In genomic region chr11:96191752-96192151, GRCh38 we compare ENCODE assay signal across 19 cellular contexts.
"Had no signal": no experiment of that assay in that cellular context is flagged by ENCODE, and none has a peak within 500 bp of the region (broad histone marks: within the 10 kb centered on the region; RNA-seq: fewer than 3 reads in every experiment).

No MANE protein-coding gene starts in this region.

- H3K9me3 ChIP-seq: ovary, suprapubic skin had no signal

- H3K4me3 Mint-ChIP-seq: activated CD4-positive, alpha-beta memory T cell treated with anti-CD3 and anti-CD28 coated beads for 36 hours; dendritic cell treated with granulocyte-macrophage colony-stimulating factor and Interleukin-4, amounts not matched to agents 40 ng/mL and 50 ng/mL, for 4 days; neural crest cell; stimulated activated naive CD8-positive, alpha-beta T cell treated with anti-CD3 and anti-CD28 coated beads, Interleukin-15, Interleukin-2, amounts not matched to agents 100 ng/mL and 50 ng/mL, for 24 hours; type B pancreatic cell had no signal

- H3K27me3 ChIP-seq: brain microvascular endothelial cell, ovary, suprapubic skin had no signal

- H3K36me3 ChIP-seq: brain microvascular endothelial cell, ovary, suprapubic skin had no signal

- H3K27ac Mint-ChIP-seq: activated CD4-positive, alpha-beta memory T cell treated with anti-CD3 and anti-CD28 coated beads for 36 hours; dendritic cell treated with granulocyte-macrophage colony-stimulating factor and Interleukin-4, amounts not matched to agents 40 ng/mL and 50 ng/mL, for 4 days; stimulated activated naive CD8-positive, alpha-beta T cell treated with anti-CD3 and anti-CD28 coated beads, Interleukin-15, Interleukin-2, amounts not matched to agents 100 ng/mL and 50 ng/mL, for 24 hours; type B pancreatic cell had no signal

- H3K9me3 Mint-ChIP-seq: activated CD4-positive, alpha-beta memory T cell treated with anti-CD3 and anti-CD28 coated beads for 36 hours; dendritic cell treated with granulocyte-macrophage colony-stimulating factor and Interleukin-4, amounts not matched to agents 40 ng/mL and 50 ng/mL, for 4 days; stimulated activated naive CD8-positive, alpha-beta T cell treated with anti-CD3 and anti-CD28 coated beads, Interleukin-15, Interleukin-2, amounts not matched to agents 100 ng/mL and 50 ng/mL, for 24 hours had no signal

- H3K4me3 ChIP-seq: ovary, SK-N-MC, suprapubic skin had no signal

- ATAC-seq: activated CD4-positive, CD25-positive, alpha-beta regulatory T cell treated with anti-CD3 and anti-CD28 coated beads, Interleukin-2, amount 50 U/mL, for 24 hours; sciatic nerve had no signal

- H3K27me3 Mint-ChIP-seq: activated CD4-positive, alpha-beta memory T cell treated with anti-CD3 and anti-CD28 coated beads for 36 hours; type B pancreatic cell had no signal

- DNase-seq: activated CD4-positive, alpha-beta memory T cell treated with anti-CD3 and anti-CD28 coated beads for 36 hours; activated naive CD4-positive, alpha-beta T cell treated with Interleukin-2 at 50 U/mL for 16 hours; amygdala; brain microvascular endothelial cell; effector memory CD4-positive, alpha-beta T cell; foreskin melanocyte; head of caudate nucleus; kidney glomerular epithelial cell; mesendoderm; ovary; T-helper 9 cell had no signal

- H3K27ac ChIP-seq: brain microvascular endothelial cell, ovary, SK-N-MC, suprapubic skin had no signal
